Comparison of ENCODE assay signal across 8 cellular contexts in genomic region chr18:35026407-35027061, GRCh38. TPM values are rescaled to one million over a fixed set of nuclear protein-coding genes. Genes with fewer than 3 reads are reported as not detected.
DNase-seq lines count a peak whose midpoint lies in the region; ATAC-seq and TF ChIP-seq lines count a peak whose summit lies in the region.

No MANE protein-coding gene starts in this region.

- H3K27me3 ChIP-seq in Caco-2 (replicated peaks; ENCODE audit: control insufficient read depth, insufficient read depth, low read length) (no peaks in the 10 kb centered on the region), layer of hippocampus (ENCODE audit: control insufficient read depth, insufficient read depth, low read length) (no peaks in the 10 kb centered on the region), SJCRH30 (no peaks in the 10 kb centered on the region)

- no peaks in the 10 kb centered on the region for H3K9me3 Mint-ChIP-seq in Caco-2 (ENCODE audit: unreplicated experiment)

- intact Hi-C loops in Caco-2 (cut with micrococcal nuclease; ENCODE audit: unreplicated experiment), result no loop called here

- H3K4me3 Mint-ChIP-seq in Caco-2 (ENCODE audit: unreplicated experiment), result no peak overlapping the region

- no peak for TF ChIP-seq CTCF in Caco-2 (IDR thresholded peaks at IDR 0.05; ENCODE audit: insufficient read depth in 1 of 2, low read depth in 1 of 2, low read length in 1 of 2, severe bottlenecking in 1 of 2, unreplicated experiment in 1 of 2)

- H3K4me1 ChIP-seq in Caco-2, result peaks cover 5% of the 10 kb centered on the region
- H3K4me1 ChIP-seq in SJCRH30, result peaks cover 24% of the 10 kb centered on the region

- CTCF ChIA-PET in Caco-2 (lab: Charles Lee), result interaction anchor here (0.7 to 1.2 kb wide), 3 partner anchors 21 to 117 kb away, joined by 3 to 6 read pairs (median 3); no protein-coding TSS in a partner anchor

- peak; percentile 70 for ATAC-seq in GM18868 (IDR thresholded peaks at IDR 0.05; ENCODE audit: unreplicated experiment)

- peak overlapping the region; percentile 8 for H3K27ac ChIP-seq in layer of hippocampus (ENCODE audit: low read depth, low read length)
- no peak overlapping the region for H3K27ac ChIP-seq in SJCRH30

- H3K36me3 Mint-ChIP-seq in Caco-2 (ENCODE audit: insufficient read depth, unreplicated experiment), result no peaks in the 10 kb centered on the region

- BruUV-seq in Caco-2 (replicated peaks; lab: Mats Ljungman, UMichigan), result no TSS peak

- peaks cover 22% of the 10 kb centered on the region for H3K4me1 Mint-ChIP-seq in Caco-2 (ENCODE audit: low read depth, unreplicated experiment)

- H3K27ac Mint-ChIP-seq in Caco-2 (ENCODE audit: unreplicated experiment), result peak overlapping the region; percentile 53

- H3K27me3 Mint-ChIP-seq in Caco-2 (ENCODE audit: insufficient read depth, unreplicated experiment), result no peaks in the 10 kb centered on the region

- no peaks in the 10 kb centered on the region for H3K9me3 ChIP-seq in Caco-2
- no peaks in the 10 kb centered on the region for H3K9me3 ChIP-seq in SJCRH30 (replicated peaks)

- H3K4me3 ChIP-seq in Caco-2 (ENCODE audit: low read depth, low read length) (no peak overlapping the region), SJCRH30 (no peak overlapping the region)

- DNase-seq in Caco-2 (peak in 1 of 2 experiments; percentile 1), OCI-M1 (lab: John Stamatoyannopoulos, UW) (peak; percentile 27), kidney glomerular epithelial cell (lab: John Stamatoyannopoulos, UW) (no peak), KG1 (lab: John Stamatoyannopoulos, UW) (no peak), OCI-M2 (lab: John Stamatoyannopoulos, UW; ENCODE audit: unreplicated experiment) (no peak), SJCRH30 (no peak)

- H3K36me3 ChIP-seq in Caco-2 (ENCODE audit: control insufficient read depth, insufficient read depth, low read length), result no peaks in the 10 kb centered on the region
- no peaks in the 10 kb centered on the region for H3K36me3 ChIP-seq in SJCRH30

- POLR2A ChIA-PET in Caco-2 (lab: Charles Lee), result no interaction called here

RNA-seq across cellular contexts. Expression of gene MAPRE2, which starts 14.7 kb away (rescaled TPM):
- total RNA-seq in Caco-2 (2022), result 8.4 and 9.3 TPM in 2 replicates
- 21.3 and 21.5 TPM in 2 replicates for total RNA-seq in SJCRH30 (2014; rRNA removed; shearing (Covaris generic))
